ENCODE assay signal across 27 cellular contexts in the genomic region with DNA sequence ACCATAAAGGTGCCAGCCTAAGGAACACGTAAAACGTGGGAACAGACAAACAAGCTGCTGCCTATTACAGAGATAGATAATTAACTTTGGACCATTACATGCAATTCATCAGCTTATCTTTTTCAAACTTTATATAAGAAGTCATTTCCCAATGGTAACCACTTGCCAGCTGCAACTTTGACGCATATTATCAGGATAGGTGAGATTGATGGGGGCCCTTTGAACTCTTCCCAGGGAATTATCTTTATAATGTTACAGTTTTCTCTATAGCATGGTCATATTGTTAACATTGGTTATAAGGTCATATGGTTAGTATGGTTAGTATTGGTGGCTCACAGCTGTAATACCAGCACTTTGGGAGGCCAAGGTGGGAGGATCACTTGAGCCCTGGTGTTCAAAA.
"Had no signal": no experiment of that assay in that cellular context is flagged by ENCODE, and none has a peak within 500 bp of the region (broad histone marks: within the 10 kb centered on the region; RNA-seq: fewer than 3 reads in every experiment).

No MANE protein-coding gene starts in this region.

- H3K36me3 ChIP-seq: colonic mucosa, esophagus muscularis mucosa, esophagus squamous epithelium, gastrocnemius medialis, gastroesophageal sphincter, heart left ventricle had no signal

- ATAC-seq: effector memory CD8-positive, alpha-beta T cell; esophagus mucosa; foreskin keratinocyte; gastrocnemius medialis; gastroesophageal sphincter; heart left ventricle had no signal

- H3K27ac ChIP-seq: colonic mucosa, coronary artery, dorsolateral prefrontal cortex, epithelial cell of prostate, esophagus muscularis mucosa, esophagus squamous epithelium, foreskin keratinocyte, gastrocnemius medialis, gastroesophageal sphincter, heart left ventricle had no signal

- FAIRE-seq: colon, endometrium, endothelial cell of umbilical vein, frontal cortex had no signal

- DNase-seq: colonic mucosa; cortex of kidney; dermis blood vessel endothelial cell; dorsolateral prefrontal cortex; effector CD4-positive, alpha-beta T cell; effector CD8-positive, alpha-beta T cell; effector memory CD4-positive, alpha-beta T cell; effector memory CD8-positive, alpha-beta T cell; endodermal cell; erythroblast; esophagus squamous epithelium; foreskin fibroblast; foreskin keratinocyte; foreskin melanocyte; gastrocnemius medialis; glutamatergic neuron; head of caudate nucleus; heart left ventricle had no signal

- H3K4me3 ChIP-seq: colonic mucosa, coronary artery, dorsolateral prefrontal cortex, esophagus muscularis mucosa, esophagus squamous epithelium, gastrocnemius medialis, gastroesophageal sphincter, heart left ventricle had no signal

- H3K27me3 ChIP-seq: colonic mucosa, dorsolateral prefrontal cortex, esophagus muscularis mucosa, esophagus squamous epithelium, foreskin keratinocyte, gastrocnemius medialis, gastroesophageal sphincter, heart left ventricle had no signal

- H3K9me3 ChIP-seq: colonic mucosa, esophagus muscularis mucosa, esophagus squamous epithelium, gastrocnemius medialis, gastroesophageal sphincter, heart left ventricle had no signal

- H3K4me1 ChIP-seq: colonic mucosa, esophagus squamous epithelium, foreskin keratinocyte, gastrocnemius medialis had no signal
